Comparison of ENCODE assay signal across 1 cellular context in genomic region chr11:69027704-69028372, GRCh38.
TF ChIP-seq lines count a peak whose summit lies in the region.

No MANE protein-coding gene starts in this region.

TF ChIP-seq in HepG2, 621 proteins besides CTCF, POLR2A, EP300 and RAD21 (continued from another document):
- TF ChIP-seq ZNF318 (CRISPR knock-in tag; IDR thresholded peaks at IDR 0.05) (no peak), SP140L (CRISPR knock-in tag; IDR thresholded peaks at IDR 0.05; ENCODE audit: borderline replicate concordance) (no peak), ZNF7 (CRISPR knock-in tag; IDR thresholded peaks at IDR 0.05) (peak; percentile 95), HOXA3 (CRISPR knock-in tag; IDR thresholded peaks at IDR 0.05) (no peak), RXRB (CRISPR knock-in tag; IDR thresholded peaks at IDR 0.05; ENCODE audit: borderline replicate concordance) (no peak), ZNF225 (CRISPR knock-in tag; IDR thresholded peaks at IDR 0.05) (no peak), ZEB1 (IDR thresholded peaks at IDR 0.05; ENCODE audit: insufficient replicate concordance, low read depth) (no peak), CCDC6 (CRISPR knock-in tag; IDR thresholded peaks at IDR 0.05) (no peak), GTF3A (CRISPR knock-in tag; conservative IDR thresholded peaks at IDR 0.05) (no peak), ZNF572 (CRISPR knock-in tag; IDR thresholded peaks at IDR 0.05) (no peak), SMC3 (IDR thresholded peaks at IDR 0.05; ENCODE audit: low read length) (no peak), BRF2 (CRISPR knock-in tag; IDR thresholded peaks at IDR 0.05) (no peak), SOX6 (IDR thresholded peaks at IDR 0.05) (no peak), SOX6 (CRISPR knock-in tag; IDR thresholded peaks at IDR 0.05) (0 out of 2 replicates have a peak, but pooled peaks have one; percentile 13), JDP2 (CRISPR knock-in tag; IDR thresholded peaks at IDR 0.05; ENCODE audit: borderline replicate concordance) (no peak), TGIF2 (CRISPR knock-in tag; IDR thresholded peaks at IDR 0.05) (no peak), ATAD3A (CRISPR knock-in tag; IDR thresholded peaks at IDR 0.05) (no peak), KDM1A (CRISPR knock-in tag; IDR thresholded peaks at IDR 0.05) (no peak), SMAD9 (CRISPR knock-in tag; IDR thresholded peaks at IDR 0.05) (no peak), ZBTB8A (CRISPR knock-in tag; IDR thresholded peaks at IDR 0.05; ENCODE audit: borderline replicate concordance, low read depth) (no peak), ZNF264 (CRISPR knock-in tag; IDR thresholded peaks at IDR 0.05) (peak; percentile 91), ZNF577 (CRISPR knock-in tag; IDR thresholded peaks at IDR 0.05; ENCODE audit: borderline replicate concordance, low read depth) (no peak), FOXA3 (CRISPR knock-in tag; IDR thresholded peaks at IDR 0.05) (peak; percentile 52; the same call in 1 of the 2 replicates), SSRP1 (CRISPR knock-in tag; IDR thresholded peaks at IDR 0.05) (no peak), ZNF775 (CRISPR knock-in tag; IDR thresholded peaks at IDR 0.05; ENCODE audit: borderline replicate concordance) (no peak), ZNF879 (CRISPR knock-in tag; IDR thresholded peaks at IDR 0.05) (no peak), MZF1 (CRISPR knock-in tag; IDR thresholded peaks at IDR 0.05; ENCODE audit: borderline replicate concordance) (no peak), THAP11 (CRISPR knock-in tag; IDR thresholded peaks at IDR 0.05) (0 out of 2 replicates have a peak, but pooled peaks have one; percentile 21), AKNA (CRISPR knock-in tag; IDR thresholded peaks at IDR 0.05; ENCODE audit: borderline replicate concordance) (no peak), ZNF75D (CRISPR knock-in tag; IDR thresholded peaks at IDR 0.05; ENCODE audit: borderline replicate concordance) (no peak)
- TF ChIP-seq, protein P1, sequence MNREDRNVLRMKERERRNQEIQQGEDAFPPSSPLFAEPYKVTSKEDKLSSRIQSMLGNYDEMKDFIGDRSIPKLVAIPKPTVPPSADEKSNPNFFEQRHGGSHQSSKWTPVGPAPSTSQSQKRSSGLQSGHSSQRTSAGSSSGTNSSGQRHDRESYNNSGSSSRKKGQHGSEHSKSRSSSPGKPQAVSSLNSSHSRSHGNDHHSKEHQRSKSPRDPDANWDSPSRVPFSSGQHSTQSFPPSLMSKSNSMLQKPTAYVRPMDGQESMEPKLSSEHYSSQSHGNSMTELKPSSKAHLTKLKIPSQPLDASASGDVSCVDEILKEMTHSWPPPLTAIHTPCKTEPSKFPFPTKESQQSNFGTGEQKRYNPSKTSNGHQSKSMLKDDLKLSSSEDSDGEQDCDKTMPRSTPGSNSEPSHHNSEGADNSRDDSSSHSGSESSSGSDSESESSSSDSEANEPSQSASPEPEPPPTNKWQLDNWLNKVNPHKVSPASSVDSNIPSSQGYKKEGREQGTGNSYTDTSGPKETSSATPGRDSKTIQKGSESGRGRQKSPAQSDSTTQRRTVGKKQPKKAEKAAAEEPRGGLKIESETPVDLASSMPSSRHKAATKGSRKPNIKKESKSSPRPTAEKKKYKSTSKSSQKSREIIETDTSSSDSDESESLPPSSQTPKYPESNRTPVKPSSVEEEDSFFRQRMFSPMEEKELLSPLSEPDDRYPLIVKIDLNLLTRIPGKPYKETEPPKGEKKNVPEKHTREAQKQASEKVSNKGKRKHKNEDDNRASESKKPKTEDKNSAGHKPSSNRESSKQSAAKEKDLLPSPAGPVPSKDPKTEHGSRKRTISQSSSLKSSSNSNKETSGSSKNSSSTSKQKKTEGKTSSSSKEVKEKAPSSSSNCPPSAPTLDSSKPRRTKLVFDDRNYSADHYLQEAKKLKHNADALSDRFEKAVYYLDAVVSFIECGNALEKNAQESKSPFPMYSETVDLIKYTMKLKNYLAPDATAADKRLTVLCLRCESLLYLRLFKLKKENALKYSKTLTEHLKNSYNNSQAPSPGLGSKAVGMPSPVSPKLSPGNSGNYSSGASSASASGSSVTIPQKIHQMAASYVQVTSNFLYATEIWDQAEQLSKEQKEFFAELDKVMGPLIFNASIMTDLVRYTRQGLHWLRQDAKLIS (CRISPR knock-in tag; IDR thresholded peaks at IDR 0.05), result no peak
- TF ChIP-seq, protein P2, sequence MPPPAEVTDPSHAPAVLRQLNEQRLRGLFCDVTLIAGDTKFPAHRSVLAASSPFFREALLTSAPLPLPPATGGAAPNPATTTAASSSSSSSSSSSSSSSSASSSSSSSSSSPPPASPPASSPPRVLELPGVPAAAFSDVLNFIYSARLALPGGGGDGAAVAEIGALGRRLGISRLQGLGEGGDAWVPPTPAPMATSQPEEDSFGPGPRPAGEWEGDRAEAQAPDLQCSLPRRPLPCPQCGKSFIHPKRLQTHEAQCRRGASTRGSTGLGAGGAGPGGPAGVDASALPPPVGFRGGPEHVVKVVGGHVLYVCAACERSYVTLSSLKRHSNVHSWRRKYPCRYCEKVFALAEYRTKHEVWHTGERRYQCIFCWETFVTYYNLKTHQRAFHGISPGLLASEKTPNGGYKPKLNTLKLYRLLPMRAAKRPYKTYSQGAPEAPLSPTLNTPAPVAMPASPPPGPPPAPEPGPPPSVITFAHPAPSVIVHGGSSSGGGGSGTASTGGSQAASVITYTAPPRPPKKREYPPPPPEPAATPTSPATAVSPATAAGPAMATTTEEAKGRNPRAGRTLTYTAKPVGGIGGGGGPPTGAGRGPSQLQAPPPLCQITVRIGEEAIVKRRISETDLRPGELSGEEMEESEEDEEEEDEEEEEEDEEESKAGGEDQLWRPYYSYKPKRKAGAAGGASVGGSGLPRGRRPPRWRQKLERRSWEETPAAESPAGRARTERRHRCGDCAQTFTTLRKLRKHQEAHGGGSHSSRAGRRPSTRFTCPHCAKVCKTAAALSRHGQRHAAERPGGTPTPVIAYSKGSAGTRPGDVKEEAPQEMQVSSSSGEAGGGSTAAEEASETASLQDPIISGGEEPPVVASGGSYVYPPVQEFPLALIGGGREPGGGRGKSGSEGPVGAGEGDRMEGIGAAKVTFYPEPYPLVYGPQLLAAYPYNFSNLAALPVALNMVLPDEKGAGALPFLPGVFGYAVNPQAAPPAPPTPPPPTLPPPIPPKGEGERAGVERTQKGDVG (CRISPR knock-in tag; IDR thresholded peaks at IDR 0.05; ENCODE audit: borderline replicate concordance), result no peak
- TF ChIP-seq, protein P3, sequence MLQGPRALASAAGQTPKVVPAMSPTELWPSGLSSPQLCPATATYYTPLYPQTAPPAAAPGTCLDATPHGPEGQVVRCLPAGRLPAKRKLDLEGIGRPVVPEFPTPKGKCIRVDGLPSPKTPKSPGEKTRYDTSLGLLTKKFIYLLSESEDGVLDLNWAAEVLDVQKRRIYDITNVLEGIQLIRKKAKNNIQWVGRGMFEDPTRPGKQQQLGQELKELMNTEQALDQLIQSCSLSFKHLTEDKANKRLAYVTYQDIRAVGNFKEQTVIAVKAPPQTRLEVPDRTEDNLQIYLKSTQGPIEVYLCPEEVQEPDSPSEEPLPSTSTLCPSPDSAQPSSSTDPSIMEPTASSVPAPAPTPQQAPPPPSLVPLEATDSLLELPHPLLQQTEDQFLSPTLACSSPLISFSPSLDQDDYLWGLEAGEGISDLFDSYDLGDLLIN (CRISPR knock-in tag; IDR thresholded peaks at IDR 0.05; ENCODE audit: borderline replicate concordance), result no peak
- TF ChIP-seq, protein P4, sequence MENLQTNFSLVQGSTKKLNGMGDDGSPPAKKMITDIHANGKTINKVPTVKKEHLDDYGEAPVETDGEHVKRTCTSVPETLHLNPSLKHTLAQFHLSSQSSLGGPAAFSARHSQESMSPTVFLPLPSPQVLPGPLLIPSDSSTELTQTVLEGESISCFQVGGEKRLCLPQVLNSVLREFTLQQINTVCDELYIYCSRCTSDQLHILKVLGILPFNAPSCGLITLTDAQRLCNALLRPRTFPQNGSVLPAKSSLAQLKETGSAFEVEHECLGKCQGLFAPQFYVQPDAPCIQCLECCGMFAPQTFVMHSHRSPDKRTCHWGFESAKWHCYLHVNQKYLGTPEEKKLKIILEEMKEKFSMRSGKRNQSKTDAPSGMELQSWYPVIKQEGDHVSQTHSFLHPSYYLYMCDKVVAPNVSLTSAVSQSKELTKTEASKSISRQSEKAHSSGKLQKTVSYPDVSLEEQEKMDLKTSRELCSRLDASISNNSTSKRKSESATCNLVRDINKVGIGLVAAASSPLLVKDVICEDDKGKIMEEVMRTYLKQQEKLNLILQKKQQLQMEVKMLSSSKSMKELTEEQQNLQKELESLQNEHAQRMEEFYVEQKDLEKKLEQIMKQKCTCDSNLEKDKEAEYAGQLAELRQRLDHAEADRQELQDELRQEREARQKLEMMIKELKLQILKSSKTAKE (CRISPR knock-in tag; IDR thresholded peaks at IDR 0.05; ENCODE audit: borderline replicate concordance), result no peak
